8 cellular contexts compared by ENCODE assay signal in genomic region chr2:224584768-224585204, GRCh38. TPM values are rescaled to one million over a fixed set of nuclear protein-coding genes. Genes with fewer than 3 reads are reported as not detected.
A peak's percentile ranks its signal among the peaks of the same experiment; 100 is the strongest.
DNase-seq lines count a peak whose midpoint lies in the region; ATAC-seq and TF ChIP-seq lines count a peak whose summit lies in the region.

No MANE protein-coding gene starts in this region.

- peaks cover 13% of the 10 kb centered on the region for H3F3A ChIP-seq in MM.1S (ENCODE audit: insufficient read depth, low read length)

- peaks cover 47% of the 10 kb centered on the region for H3K79me2 ChIP-seq in MM.1S (ENCODE audit: low read length)

- POLR2A ChIA-PET in activated CD8-positive, alpha-beta T cell treated with anti-CD3 and anti-CD28 coated beads, Interleukin-2, amount 10 ng/mL, durations not matched to agents 7 days and 5 days (lab: Charles Lee), result interaction anchor here (1.0 to 3.9 kb wide), 10 partner anchors 9 to 629 kb away, joined by 3 to 32 read pairs (median 4); no protein-coding TSS in a partner anchor

- H3K4me3 ChIP-seq in HAP-1, result peak overlapping the region; percentile 70
- peak overlapping the region; percentile 68 for H3K4me3 ChIP-seq in MM.1S (ENCODE audit: low read length)
- H3K4me3 ChIP-seq in effector memory CD4-positive, alpha-beta T cell (ENCODE audit: insufficient read depth, low read depth, low read length, poor library complexity, severe bottlenecking), result peak overlapping the region; percentile 64

- peaks cover 23% of the 10 kb centered on the region for H4K20me1 ChIP-seq in MM.1S (ENCODE audit: insufficient read depth, low read length)

- H3K4me2 ChIP-seq in MM.1S (ENCODE audit: low read depth, low read length), result no peak overlapping the region

- H3K4me1 Mint-ChIP-seq in activated CD8-positive, alpha-beta T cell treated with anti-CD3 and anti-CD28 coated beads, Interleukin-2, amount 10 ng/mL, durations not matched to agents 7 days and 5 days (ENCODE audit: low read depth), result peaks cover 50% of the 10 kb centered on the region
- peaks cover 9 to 35% of the 10 kb centered on the region in 2 donors for H3K4me1 Mint-ChIP-seq in stimulated activated naive B cell treated with anti-CD40 and anti-IgM and Interleukin-4, amounts not matched to agents 10 μg/mL and 1 μg/mL and 100 μg/mL, for 72 hours

- no peaks in the 10 kb centered on the region for H3K9me3 ChIP-seq in HAP-1
- no peaks in the 10 kb centered on the region for H3K9me3 ChIP-seq in MM.1S (replicated peaks; ENCODE audit: insufficient read depth, low read length)
- no peaks in the 10 kb centered on the region for H3K9me3 ChIP-seq in effector memory CD4-positive, alpha-beta T cell (ENCODE audit: control insufficient read depth, low read length)

- H3K9ac ChIP-seq in MM.1S (ENCODE audit: low read length), result peak overlapping the region; percentile 71

- H3K27ac Mint-ChIP-seq in activated CD8-positive, alpha-beta T cell treated with anti-CD3 and anti-CD28 coated beads, Interleukin-2, amount 10 ng/mL, durations not matched to agents 7 days and 5 days, result peak overlapping the region; percentile 94
- H3K27ac Mint-ChIP-seq in stimulated activated naive B cell treated with anti-CD40 and anti-IgM and Interleukin-4, amounts not matched to agents 10 μg/mL and 1 μg/mL and 100 μg/mL, for 72 hours, result peak overlapping the region; percentile 96

- peak; percentile 43 for ATAC-seq in activated CD8-positive, alpha-beta T cell treated with anti-CD3 and anti-CD28 coated beads, Interleukin-2, amount 10 ng/mL, durations not matched to agents 7 days and 5 days
- peak; percentile 56 to 61 for ATAC-seq in stimulated activated naive B cell treated with anti-CD40 and anti-IgM and Interleukin-4, amounts not matched to agents 10 μg/mL and 1 μg/mL and 100 μg/mL, for 72 hours (replicated peaks)

- CTCF ChIA-PET in activated CD8-positive, alpha-beta T cell treated with anti-CD3 and anti-CD28 coated beads, Interleukin-2, amount 10 ng/mL, durations not matched to agents 7 days and 5 days (lab: Charles Lee), result interaction anchor here (0.7 to 2.0 kb wide), 6 partner anchors 10 to 79 kb away, joined by 3 to 5 read pairs (median 4); no protein-coding TSS in a partner anchor

- H3K36me3 ChIP-seq in HAP-1 (replicated peaks), result peaks cover 7% of the 10 kb centered on the region
- 0 out of 2 replicates have a peak, but pooled peaks cover 3% of the 10 kb centered on the region for H3K36me3 ChIP-seq in MM.1S (replicated peaks; ENCODE audit: insufficient read depth, low read length)
- no peaks in the 10 kb centered on the region for H3K36me3 ChIP-seq in effector memory CD4-positive, alpha-beta T cell (ENCODE audit: control insufficient read depth, insufficient read depth, low read length)

- no peaks in the 10 kb centered on the region for H3K9me2 ChIP-seq in MM.1S (replicated peaks; ENCODE audit: insufficient read depth, low read length)

- H3K27me3 Mint-ChIP-seq in activated CD8-positive, alpha-beta T cell treated with anti-CD3 and anti-CD28 coated beads, Interleukin-2, amount 10 ng/mL, durations not matched to agents 7 days and 5 days (ENCODE audit: low read depth), result no peaks in the 10 kb centered on the region
- no peaks in the 10 kb centered on the region for H3K27me3 Mint-ChIP-seq in stimulated activated naive B cell treated with anti-CD40 and anti-IgM and Interleukin-4, amounts not matched to agents 10 μg/mL and 1 μg/mL and 100 μg/mL, for 72 hours

- TF ChIP-seq CTCF in MM.1S (IDR thresholded peaks at IDR 0.05; ENCODE audit: low read length), result no peak

- H3K36me3 Mint-ChIP-seq in activated CD8-positive, alpha-beta T cell treated with anti-CD3 and anti-CD28 coated beads, Interleukin-2, amount 10 ng/mL, durations not matched to agents 7 days and 5 days (ENCODE audit: low read depth), result peaks cover 22% of the 10 kb centered on the region
- H3K36me3 Mint-ChIP-seq in stimulated activated naive B cell treated with anti-CD40 and anti-IgM and Interleukin-4, amounts not matched to agents 10 μg/mL and 1 μg/mL and 100 μg/mL, for 72 hours, result peaks cover 13 to 21% of the 10 kb centered on the region in 2 donors

- H3K4me3 Mint-ChIP-seq in activated CD8-positive, alpha-beta T cell treated with anti-CD3 and anti-CD28 coated beads, Interleukin-2, amount 10 ng/mL, durations not matched to agents 7 days and 5 days, result peak overlapping the region; percentile 83
- peak overlapping the region; percentile 86 to 97 for H3K4me3 Mint-ChIP-seq in stimulated activated naive B cell treated with anti-CD40 and anti-IgM and Interleukin-4, amounts not matched to agents 10 μg/mL and 1 μg/mL and 100 μg/mL, for 72 hours

- no peaks in the 10 kb centered on the region for H3K9me3 Mint-ChIP-seq in activated CD8-positive, alpha-beta T cell treated with anti-CD3 and anti-CD28 coated beads, Interleukin-2, amount 10 ng/mL, durations not matched to agents 7 days and 5 days (ENCODE audit: insufficient read depth)
- no peaks in the 10 kb centered on the region for H3K9me3 Mint-ChIP-seq in stimulated activated naive B cell treated with anti-CD40 and anti-IgM and Interleukin-4, amounts not matched to agents 10 μg/mL and 1 μg/mL and 100 μg/mL, for 72 hours

- H3K27ac ChIP-seq in MM.1S (ENCODE audit: low read length), result peak overlapping the region; percentile 47; the same call in 1 of the 2 replicates
- H3K27ac ChIP-seq in effector memory CD4-positive, alpha-beta T cell (ENCODE audit: insufficient read depth, low read length, poor library complexity, severe bottlenecking), result peak overlapping the region; percentile 80

- H3K4me1 ChIP-seq in HAP-1 (peaks cover 23% of the 10 kb centered on the region), MM.1S (ENCODE audit: low read length) (peaks cover 4% of the 10 kb centered on the region; the same call in 1 of the 2 replicates)
- peaks cover 31% of the 10 kb centered on the region for H3K4me1 ChIP-seq in effector memory CD4-positive, alpha-beta T cell (ENCODE audit: control insufficient read depth, insufficient read depth, low read length, poor library complexity, severe bottlenecking)

- in situ Hi-C loops in HAP-1 (cut with MboI; ENCODE audit: low sequenced_read_pairs), result no loop called here

- H3K27me3 ChIP-seq in HAP-1 (ENCODE audit: low read depth) (no peaks in the 10 kb centered on the region), MM.1S (replicated peaks; ENCODE audit: insufficient read depth, low read length) (no peaks in the 10 kb centered on the region)
- H3K27me3 ChIP-seq in effector memory CD4-positive, alpha-beta T cell (replicated peaks; ENCODE audit: control insufficient read depth, insufficient read depth, low read length, poor library complexity, severe bottlenecking), result no peaks in the 10 kb centered on the region

- peak; percentile 25 for DNase-seq in NCI-H1436 (lab: John Stamatoyannopoulos, UW)
- no peak for DNase-seq in NCI-H1436 treated with DMSO at 0.1 percent for 48 hours (lab: John Stamatoyannopoulos, UW)
- peak in 1 of 2 experiments; percentile 59 for DNase-seq in HAP-1 (ENCODE audit: low spot score in 2 of 2)
- peak; percentile 64 for DNase-seq in MM.1S
- DNase-seq in activated CD8-positive, alpha-beta T cell treated with anti-CD3 and anti-CD28 coated beads, Interleukin-2, amount 10 ng/mL, durations not matched to agents 7 days and 5 days, result peak; percentile 74
- DNase-seq in effector memory CD4-positive, alpha-beta T cell, result peak; percentile 33 to 48 (median 37)
- DNase-seq in mucosa of gallbladder (ENCODE audit: low spot score), result peak; percentile 32
- DNase-seq in stimulated activated naive B cell treated with anti-CD40 and anti-IgM and Interleukin-4, amounts not matched to agents 10 μg/mL and 1 μg/mL and 100 μg/mL, for 72 hours, result peak; percentile 58

- H2AFZ ChIP-seq in MM.1S (ENCODE audit: low read length), result no peak overlapping the region

RNA-seq across cellular contexts. Expression of gene CUL3, which starts 0.4 kb away (rescaled TPM):
- 10 to 100 TPM; 77.9 to 82.0 TPM for total RNA-seq in activated CD8-positive, alpha-beta T cell treated with anti-CD3 and anti-CD28 coated beads, Interleukin-2, amount 10 ng/mL, durations not matched to agents 7 days and 5 days
- total RNA-seq in mucosa of gallbladder, result 73.7 TPM
